ENCODE assay signal across 8 cellular contexts in genomic region chrX:41010188-41010846, GRCh38.
DNase-seq lines count a peak whose midpoint lies in the region; ATAC-seq and TF ChIP-seq lines count a peak whose summit lies in the region.

No MANE protein-coding gene starts in this region.

- H3K27ac ChIP-seq in HCT116 (ENCODE audit: low read depth, low read length) (no peak overlapping the region), adrenal gland (peak overlapping the region; percentile 81 to 93 (median 89))

- intact Hi-C loops in HCT116 (cut with micrococcal nuclease) (no loop called here), adrenal gland (cut with DNase I) (no loop called here), cardiac septum (cut with DNase I) (loop anchor here (1.0 kb wide), 1 partner anchor 74 kb away; no protein-coding TSS in a partner anchor)

- no TSS peak for BruUV-seq in HCT116 (replicated peaks; lab: Mats Ljungman, UMichigan)

- POLR2A ChIA-PET in HCT116 (lab: Charles Lee), result no interaction called here

- H2AFZ ChIP-seq in HCT116 (ENCODE audit: low read depth, low read length, poor library complexity, severe bottlenecking), result peak overlapping the region; percentile 26

- WGBS in adrenal gland, 4 donors, result 1 to 17% (median 6%) methylated on average over 5 to 22 of the region's 22 CpGs

- TF ChIP-seq POLR2A in HCT116 (IDR thresholded peaks at IDR 0.05; ENCODE audit: borderline replicate concordance, extremely low read depth, insufficient read depth, insufficient read length) (no peak), adrenal gland (IDR thresholded peaks at IDR 0.05) (peak in 1 of 2 donors; percentile 77)

- H3K4me1 ChIP-seq in HCT116 (ENCODE audit: control insufficient read depth in 1 of 2, insufficient read depth in 2 of 2, low read length in 2 of 2), result peaks cover 3 to 21% of the 10 kb centered on the region in 2 experiments; a peak in 3 of 4 replicates
- no peaks in the 10 kb centered on the region for H3K4me1 ChIP-seq in adrenal gland (replicated peaks in 1 of 2)

- peak; percentile 55; the same call in 1 of the 2 replicates for ATAC-seq in HCT116

- no peaks in the 10 kb centered on the region for H3K79me2 ChIP-seq in HCT116 (ENCODE audit: insufficient read depth, low read length)

- no peaks in the 10 kb centered on the region for H3K9me2 ChIP-seq in HCT116 (ENCODE audit: insufficient read depth)

- H3K9ac ChIP-seq in HCT116 (ENCODE audit: low read length), result no peak overlapping the region

- H3K36me3 ChIP-seq in HCT116 (ENCODE audit: control insufficient read depth in 1 of 2, insufficient read depth in 2 of 2, low read length in 2 of 2), result no peaks in the 10 kb centered on the region
- H3K36me3 ChIP-seq in adrenal gland (replicated peaks in 1 of 2), result no peaks in the 10 kb centered on the region

- TF ChIP-seq CTCF in AG09309 (IDR thresholded peaks at IDR 0.05; ENCODE audit: control insufficient read depth, insufficient read depth, low read depth, low read length, missing control alignments) (peak; percentile 20), HCT116 (IDR thresholded peaks at IDR 0.05 in 2 of 3, conservative IDR thresholded peaks at IDR 0.05 in 1 of 3; ENCODE audit: borderline replicate concordance in 1 of 3, insufficient read depth in 1 of 3, low read depth in 2 of 3, low read length in 2 of 3) (no peak), adrenal gland (IDR thresholded peaks at IDR 0.05) (peak in 4 of 6 experiments; percentile 10 to 44 (median 24))

- H3K4me3 ChIP-seq in AG09309 (ENCODE audit: control insufficient read depth, low read depth, low read length) (peak overlapping the region; percentile 32), HCT116 (replicated peaks in 1 of 2; ENCODE audit: low read depth in 1 of 2, low read length in 2 of 2) (no peak overlapping the region), adrenal gland (peak overlapping the region in 2 of 4 donors; percentile 16 to 32)

- no peaks in the 10 kb centered on the region for H3K27me3 ChIP-seq in HCT116 (ENCODE audit: insufficient read depth, low read length)
- no peaks in the 10 kb centered on the region for H3K27me3 ChIP-seq in adrenal gland

- no peaks in the 10 kb centered on the region for H3K9me3 ChIP-seq in HCT116 (ENCODE audit: control insufficient read depth in 1 of 2, insufficient read depth in 1 of 2, low read depth in 1 of 2, low read length in 2 of 2)
- H3K9me3 ChIP-seq in adrenal gland (replicated peaks in 1 of 3), result no peaks in the 10 kb centered on the region

- no peaks in the 10 kb centered on the region for H4K20me1 ChIP-seq in HCT116 (ENCODE audit: insufficient read depth)

- H3K4me2 ChIP-seq in HCT116 (ENCODE audit: low read length), result peak overlapping the region; percentile 42; the same call in 1 of the 2 replicates

- DNase-seq in AG09309 (ENCODE audit: low read depth) (peak; percentile 68), HCT116 (ENCODE audit: low read depth, low spot score) (no peak), SKM-1 treated with dmso at 0.1 percent for 144 hours (lab: John Stamatoyannopoulos, UW; ENCODE audit: unreplicated experiment) (peak; percentile 59), adrenal gland (peak; percentile 78 to 94 (median 89)), cardiac septum (ENCODE audit: low spot score) (peak; percentile 90), pons (ENCODE audit: low spot score) (peak; percentile 76), ureter (ENCODE audit: low spot score) (peak; percentile 84), 8988T (no peak)

- CTCF ChIA-PET in HCT116 (lab: Charles Lee), result no interaction called here

- RAD21 ChIA-PET in HCT116 (lab: Charles Lee; ENCODE audit: low non-redundant PET in 1 of 2, low total read pairs in 2 of 2, uncharacterized antibody in 2 of 2, unreplicated experiment in 2 of 2), result no interaction called here

- no peak for TF ChIP-seq RAD21 in HCT116 (IDR thresholded peaks at IDR 0.05; ENCODE audit: low read depth)

TF ChIP-seq in HCT116, 20 proteins besides CTCF, POLR2A, EP300 and RAD21:
- no peak for TF ChIP-seq ELF1 (IDR thresholded peaks at IDR 0.05; ENCODE audit: borderline replicate concordance, low read depth)
- TF ChIP-seq ZFX (IDR thresholded peaks at IDR 0.05), result no peak
- no peak for TF ChIP-seq EZH2 (IDR thresholded peaks at IDR 0.05)
- no peak for TF ChIP-seq FOSL1 (IDR thresholded peaks at IDR 0.05; ENCODE audit: low read depth)

Comparison
In these comparisons a context has a peak if more than half of its experiments do, and no peak if none do; other contexts are left out.
1. DNase-seq: peak in AG09309 (single experiment), SKM-1 treated with dmso at 0.1 percent for 144 hours (single experiment), adrenal gland (7 of 7), cardiac septum (single experiment), pons (single experiment) and ureter (single experiment); none in HCT116 (single experiment) and 8988T (single experiment).
2. CTCF ChIP-seq: peak in AG09309 (single experiment) and adrenal gland (4 of 6); none in HCT116 (0 of 3).